In genomic region chr17:79845601-79845949, GRCh38 we compare ENCODE assay signal across 10 cellular contexts. TPM values are rescaled to one million over a fixed set of nuclear protein-coding genes. Genes with fewer than 3 reads are reported as not detected.
DNase-seq lines count a peak whose midpoint lies in the region; ATAC-seq, FAIRE-seq and TF ChIP-seq lines count a peak whose summit lies in the region.
"Had no signal": no experiment of that assay in that cellular context is flagged by ENCODE, and none has a peak within 500 bp of the region (broad histone marks: within the 10 kb centered on the region; RNA-seq: fewer than 3 reads in every experiment).

No MANE protein-coding gene starts in this region.

- no peak overlapping the region for H2BK20ac ChIP-seq in H1 (ENCODE audit: low read length)

- peaks cover 0 to 4% of the 10 kb centered on the region in 2 experiments; a peak in 1 of 4 replicates for H3K9me3 ChIP-seq in H1 (ENCODE audit: insufficient read depth in 2 of 2, low read depth in 1 of 2, low read length in 1 of 2)

- no peak overlapping the region for H2AK5ac ChIP-seq in H1 (ENCODE audit: low read depth, low read length)

- no peak overlapping the region for H3K27ac ChIP-seq in H1 (ENCODE audit: low read depth, low read length)

- peaks cover 0 to 11% (median 0%) of the 10 kb centered on the region in 4 experiments; a peak in 1 of 8 replicates for H3K36me3 ChIP-seq in H1 (ENCODE audit: control insufficient read depth in 2 of 4, insufficient read depth in 4 of 4, low read length in 3 of 4)

- H3K4ac ChIP-seq in H1 (replicated peaks; ENCODE audit: insufficient read length, low read depth, low read length), result no peak overlapping the region

- peaks cover 6 to 8% of the 10 kb centered on the region in 2 experiments for H4K20me1 ChIP-seq in H1 (replicated peaks in 1 of 2; ENCODE audit: control insufficient read depth in 1 of 2, insufficient read depth in 2 of 2, low read length in 2 of 2)

- TF ChIP-seq CTCF in H1 (IDR thresholded peaks at IDR 0.05; ENCODE audit: control extremely low read depth in 1 of 3, insufficient read depth in 1 of 3, low read depth in 1 of 3, low read length in 3 of 3) (no peak), nephron progenitor cell (IDR thresholded peaks at IDR 0.05) (no peak)

- no peak overlapping the region for H4K8ac ChIP-seq in H1 (ENCODE audit: extremely low read depth, insufficient read depth, low read length)

- H3K23ac ChIP-seq in H1 (ENCODE audit: insufficient read length), result no peak overlapping the region

- H3K23me2 ChIP-seq in H1 (ENCODE audit: low read depth, low read length), result peaks cover 6% of the 10 kb centered on the region; the same call in 1 of the 2 replicates

- DNase-seq in CD1c-positive myeloid dendritic cell (ENCODE audit: extremely low spot score) (peak; percentile 83), NOMO-1 treated with DMSO at 0.1 percent for 48 hours (lab: John Stamatoyannopoulos, UW; ENCODE audit: unreplicated experiment) (peak; percentile 29), H1 (ENCODE audit: low read depth in 1 of 2, low spot score in 2 of 2) (no peak), nephron progenitor cell (no peak), T-cell (no peak), SW 1271 (lab: John Stamatoyannopoulos, UW) (no peak), NCI-H1048 (lab: John Stamatoyannopoulos, UW) (no peak)
- DNase-seq: NCI-H1105, T-helper 9 cell had no signal

- H3K27ac Mint-ChIP-seq in nephron progenitor cell, result no peak overlapping the region
- H3K27ac Mint-ChIP-seq in T-cell, result no peak overlapping the region

- no peak overlapping the region for H3K56ac ChIP-seq in H1 (replicated peaks; ENCODE audit: insufficient read length, low read depth, low read length)

- FAIRE-seq in H1 (lab: Jason Lieb, UNC), result no peak

- no peak overlapping the region for H3K14ac ChIP-seq in H1 (ENCODE audit: insufficient read length)

- no peak for TF ChIP-seq EP300 in H1 (IDR thresholded peaks at IDR 0.05; ENCODE audit: borderline replicate concordance in 1 of 2, low read depth in 2 of 2, low read length in 2 of 2)

- H3K9me3 Mint-ChIP-seq in nephron progenitor cell, result no peaks in the 10 kb centered on the region
- no peaks in the 10 kb centered on the region for H3K9me3 Mint-ChIP-seq in T-cell

- peaks cover 51 to 59% (median 58%) of the 10 kb centered on the region in 4 experiments for H3K27me3 ChIP-seq in H1 (replicated peaks in 1 of 4; ENCODE audit: control insufficient read depth in 3 of 4, extremely low read depth in 1 of 4, insufficient read depth in 3 of 4, low read length in 3 of 4)

- H3K4me3 Mint-ChIP-seq in nephron progenitor cell (peak overlapping the region; percentile 74), T-cell (peak overlapping the region in 1 of 3 donors; percentile 60)

- H3K79me1 ChIP-seq in H1 (ENCODE audit: low read depth, low read length), result no peaks in the 10 kb centered on the region

- CTCF ChIA-PET in H1 (lab: Charles Lee; ENCODE audit: partially characterized antibody) (interaction anchor here (0.7 to 11.6 kb wide), 26 partner anchors 9 to 144 kb away, joined by 3 to 181 read pairs (median 4); no protein-coding TSS in a partner anchor), T-cell (lab: Charles Lee) (interaction anchor here in 1 of 2 donors (0.5 to 1.6 kb wide), 2 partner anchors 49 to 95 kb away, joined by 3 read pairs; partner anchors contain the start of gene CBX8)

- peaks cover 82% of the 10 kb centered on the region for H3K27me3 Mint-ChIP-seq in nephron progenitor cell (ENCODE audit: low read depth, poor library complexity)
- peaks cover 10 to 38% of the 10 kb centered on the region in 2 donors for H3K27me3 Mint-ChIP-seq in T-cell

- 41% methylated on average over 6 of the region's 7 CpGs; no CpG with 5 or more reads in 1 of the 2 experiments for WGBS in H1 (ENCODE audit: extremely low coverage in 1 of 2, insufficient coverage in 1 of 2, insufficient read length in 1 of 2, insufficient replicate concordance in 2 of 2, low coverage in 1 of 2, low lambda C conversion rate in 2 of 2, missing lambda C conversion rate in 1 of 2), 2 experiments

- H2BK12ac ChIP-seq in H1 (ENCODE audit: low read depth, low read length), result no peak overlapping the region

- H2BK5ac ChIP-seq in H1 (ENCODE audit: low read depth, low read length), result no peak overlapping the region

- no peaks in the 10 kb centered on the region for H3K79me2 ChIP-seq in H1 (ENCODE audit: control insufficient read depth in 1 of 2, insufficient read depth in 2 of 2, low read length in 2 of 2)

- H2BK120ac ChIP-seq in H1 (replicated peaks; ENCODE audit: low read depth, low read length), result no peak overlapping the region

- TF ChIP-seq POLR2A in H1 (IDR thresholded peaks at IDR 0.05; ENCODE audit: control extremely low read depth in 1 of 2, low read depth in 2 of 2, low read length in 2 of 2), result no peak

- H3K4me3 ChIP-seq in H1 (ENCODE audit: extremely low read depth in 1 of 4, insufficient read depth in 2 of 4, low read depth in 3 of 4, low read length in 4 of 4), result peak overlapping the region in 1 of 4 experiments; percentile 60; a peak in 1 of 8 replicates

- no peak for TF ChIP-seq RAD21 in H1 (IDR thresholded peaks at IDR 0.05 in 1 of 2, conservative IDR thresholded peaks at IDR 0.05 in 1 of 2; ENCODE audit: low read depth in 2 of 2, low read length in 2 of 2)

- no peak overlapping the region for H2AFZ ChIP-seq in H1 (ENCODE audit: low read length)

- no peak overlapping the region for H4K91ac ChIP-seq in H1 (replicated peaks; ENCODE audit: insufficient read length, low read length)

- H3K4me1 Mint-ChIP-seq in nephron progenitor cell, result peaks cover 39% of the 10 kb centered on the region
- H3K4me1 Mint-ChIP-seq in T-cell, result peaks cover 14 to 31% (median 21%) of the 10 kb centered on the region in 3 donors

- H3K4me1 ChIP-seq in H1 (replicated peaks in 1 of 4; ENCODE audit: control insufficient read depth in 3 of 4, insufficient read depth in 4 of 4, low read length in 3 of 4), result peaks cover 0 to 20% (median 13%) of the 10 kb centered on the region in 4 experiments; a peak in 5 of 7 replicates

- no peak for ATAC-seq in T-cell (replicated peaks in 1 of 4)
- ATAC-seq in HG02885 (IDR thresholded peaks at IDR 0.05; ENCODE audit: poor library complexity, unreplicated experiment), result no peak

- POLR2A ChIA-PET in H1 (lab: Charles Lee; ENCODE audit: partially characterized antibody) (interaction anchor here (1.4 to 7.6 kb wide), 2 partner anchors 9 to 34 kb away, joined by 4 to 111 read pairs; no protein-coding TSS in a partner anchor), T-cell (lab: Charles Lee) (interaction anchor here in 1 of 2 donors (0.5 to 0.6 kb wide), 2 partner anchors 47 to 1009 kb away, joined by 3 read pairs; no protein-coding TSS in a partner anchor)

- peak overlapping the region; percentile 38 for H3K18ac ChIP-seq in H1 (ENCODE audit: extremely low read depth, low read length)

- peak overlapping the region; percentile 62 to 77; a peak in 1 of 4 replicates for H3K4me2 ChIP-seq in H1 (ENCODE audit: insufficient read depth in 1 of 2, low read depth in 2 of 2, low read length in 2 of 2)

- H3K9ac ChIP-seq in H1 (replicated peaks in 1 of 4; ENCODE audit: extremely low read depth in 1 of 4, low read depth in 3 of 4, low read length in 3 of 4), result no peak overlapping the region

- no peak overlapping the region for H4K5ac ChIP-seq in H1 (ENCODE audit: insufficient read length, low read depth, low read length)

- H3K36me3 Mint-ChIP-seq in nephron progenitor cell (ENCODE audit: low read depth), result no peaks in the 10 kb centered on the region
- no peaks in the 10 kb centered on the region for H3K36me3 Mint-ChIP-seq in T-cell

- H2BK15ac ChIP-seq in H1 (ENCODE audit: low read length), result no peak overlapping the region

TF ChIP-seq in H1, 55 proteins besides CTCF, POLR2A, EP300 and RAD21:
- TF ChIP-seq RBBP5 (IDR thresholded peaks at IDR 0.05; ENCODE audit: borderline replicate concordance, low read depth, low read length) (no peak), SIN3A (conservative IDR thresholded peaks at IDR 0.05 in 1 of 2, IDR thresholded peaks at IDR 0.05 in 1 of 2; ENCODE audit: low read depth in 1 of 2, low read length in 2 of 2) (no peak)
- TF ChIP-seq, protein P1, sequence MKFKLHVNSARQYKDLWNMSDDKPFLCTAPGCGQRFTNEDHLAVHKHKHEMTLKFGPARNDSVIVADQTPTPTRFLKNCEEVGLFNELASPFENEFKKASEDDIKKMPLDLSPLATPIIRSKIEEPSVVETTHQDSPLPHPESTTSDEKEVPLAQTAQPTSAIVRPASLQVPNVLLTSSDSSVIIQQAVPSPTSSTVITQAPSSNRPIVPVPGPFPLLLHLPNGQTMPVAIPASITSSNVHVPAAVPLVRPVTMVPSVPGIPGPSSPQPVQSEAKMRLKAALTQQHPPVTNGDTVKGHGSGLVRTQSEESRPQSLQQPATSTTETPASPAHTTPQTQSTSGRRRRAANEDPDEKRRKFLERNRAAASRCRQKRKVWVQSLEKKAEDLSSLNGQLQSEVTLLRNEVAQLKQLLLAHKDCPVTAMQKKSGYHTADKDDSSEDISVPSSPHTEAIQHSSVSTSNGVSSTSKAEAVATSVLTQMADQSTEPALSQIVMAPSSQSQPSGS (IDR thresholded peaks at IDR 0.05; ENCODE audit: low read length), result no peak

RNA-seq across cellular contexts. Expression of gene CBX4, which starts 6.3 kb away (rescaled TPM):
- 3.2 and 4.0 TPM in 2 replicates for total RNA-seq in H1 (2021; fragmentation: NEBNext Ultra II Directional; extraction: Animal tissue kit (Norgen Biotek cat#: 25700))
- polyA plus RNA-seq in H1 (2011; rRNA removed), result 1.8 and 3.6 TPM in 2 replicates
- 3.5 TPM for polyA plus RNA-seq in H1 (2011; cell fraction: cytosol; rRNA removed)
- 5.3 TPM for polyA plus RNA-seq in H1 (2011; cell fraction: nucleus; rRNA removed)
- polyA plus RNA-seq in H1 (2012, experiment 1 of 2), result 0.79 to 2.9 TPM (median 2.4 TPM) in 4 replicates
- polyA plus RNA-seq in H1 (2012, experiment 2 of 2), result 1.8 TPM
- polyA plus RNA-seq in H1 (2013, experiment 1 of 2), result 2.0 TPM
- polyA plus RNA-seq in H1 (2013, experiment 2 of 2), result 1.9 TPM
- polyA minus RNA-seq in H1 (2011; rRNA and poly(A)+ RNA removed), result 1.9 and 3.6 TPM in 2 replicates
- polyA minus RNA-seq in H1 (2011; cell fraction: cytosol; rRNA and poly(A)+ RNA removed), result 13.8 TPM
- 6.5 TPM for polyA minus RNA-seq in H1 (2011; cell fraction: nucleus; rRNA and poly(A)+ RNA removed)
- total RNA-seq in T-cell, result 100 to 1,000 TPM in 2 of 5 donors, 10 to 100 TPM in 3; 63.2 to 138 (median 70.2) TPM

RNA-seq across cellular contexts. Expression of gene CBX8, which starts 48.7 kb away (rescaled TPM):
- 1.5 and 2.1 TPM in 2 replicates for total RNA-seq in H1 (2021; fragmentation: NEBNext Ultra II Directional; extraction: Animal tissue kit (Norgen Biotek cat#: 25700))
- 0.09 and 0.31 TPM in 2 replicates for polyA plus RNA-seq in H1 (2011; rRNA removed)
- polyA plus RNA-seq in H1 (2011; cell fraction: cytosol; rRNA removed), result 0.28 TPM
- polyA plus RNA-seq in H1 (2011; cell fraction: nucleus; rRNA removed), result 0.33 TPM
- 0.50 to 1.6 TPM (median 1.2 TPM) in 4 replicates for polyA plus RNA-seq in H1 (2012, experiment 1 of 2)
- polyA plus RNA-seq in H1 (2012, experiment 2 of 2), result 1.0 TPM
- polyA plus RNA-seq in H1 (2013, experiment 1 of 2), result 0.30 TPM
- 0.55 TPM for polyA plus RNA-seq in H1 (2013, experiment 2 of 2)
- 0.13 TPM in 1 of 2 replicates, not detected in the other for polyA minus RNA-seq in H1 (2011; rRNA and poly(A)+ RNA removed)
- 0.29 TPM for polyA minus RNA-seq in H1 (2011; cell fraction: cytosol; rRNA and poly(A)+ RNA removed)
- 0.30 TPM for polyA minus RNA-seq in H1 (2011; cell fraction: nucleus; rRNA and poly(A)+ RNA removed)
- total RNA-seq in T-cell, result 1 to 10 TPM; 1.9 to 5.1 (median 3.9) TPM

Comparison
In these comparisons a context has a peak if more than half of its experiments do, and no peak if none do; other contexts are left out.
1. DNase-seq: peak in CD1c-positive myeloid dendritic cell (single experiment) and NOMO-1 treated with DMSO at 0.1 percent for 48 hours (single experiment); none in H1 (0 of 2), nephron progenitor cell (single experiment), T-cell (0 of 34), SW 1271 (0 of 2) and NCI-H1048 (single experiment).
2. RNA of gene CBX4, which starts 6.3 kb away (total RNA-seq): 63.2 to 138 TPM in T-cell; 3.2 to 4.0 TPM in H1; every median in the first group is over 10 times any median in the second.